17 cellular contexts compared by ENCODE assay signal in the genomic region with DNA sequence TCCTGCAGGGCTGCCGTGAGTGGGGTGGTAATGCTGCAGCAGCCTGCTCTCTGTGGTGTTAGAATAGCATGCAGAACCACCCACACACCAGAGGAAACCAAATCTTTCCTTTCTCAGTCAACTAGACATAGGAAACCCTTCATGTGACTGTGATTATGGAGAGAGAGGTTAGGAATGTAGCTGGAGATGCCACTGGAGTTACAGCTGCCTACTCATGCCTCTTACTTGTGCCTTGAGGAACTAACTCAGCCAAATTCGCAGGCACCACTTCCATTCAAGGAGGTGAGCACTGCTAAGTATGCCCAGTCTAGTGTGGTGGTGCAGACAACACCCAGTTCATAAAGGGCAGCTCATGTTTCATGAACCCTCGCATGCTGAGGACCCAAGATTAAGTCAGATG. TPM values are rescaled to one million over a fixed set of nuclear protein-coding genes. Genes with fewer than 3 reads are reported as not detected.
DNase-seq lines count a peak whose midpoint lies in the region; ATAC-seq, FAIRE-seq and TF ChIP-seq lines count a peak whose summit lies in the region.
"Had no signal": no experiment of that assay in that cellular context is flagged by ENCODE, and none has a peak within 500 bp of the region (broad histone marks: within the 10 kb centered on the region; RNA-seq: fewer than 3 reads in every experiment).

No MANE protein-coding gene starts in this region.

- peak overlapping the region; percentile 6 for H3K4me3 Mint-ChIP-seq in astrocyte (ENCODE audit: unreplicated experiment)
- H3K4me3 Mint-ChIP-seq: T-helper 1 cell treated with Interleukin-12 subunit alpha and Interleukin-12 subunit beta and Interleukin-4 antibody, amounts not matched to agents 30 μg/mL and 1 μg/mL, for 36 hours had no signal

- H3K36me3 ChIP-seq in astrocyte (ENCODE audit: insufficient read depth, low read length) (no peaks in the 10 kb centered on the region), smooth muscle cell (ENCODE audit: low read depth) (no peaks in the 10 kb centered on the region)
- H3K36me3 ChIP-seq: colonic mucosa had no signal

- no peaks in the 10 kb centered on the region for H3K79me2 ChIP-seq in astrocyte (ENCODE audit: insufficient read depth, low read length)
- no peaks in the 10 kb centered on the region for H3K79me2 ChIP-seq in smooth muscle cell (ENCODE audit: low read depth)

- peaks cover 4% of the 10 kb centered on the region for H3F3A ChIP-seq in smooth muscle cell (ENCODE audit: low read depth)

- no peak overlapping the region for H3K9ac ChIP-seq in astrocyte (ENCODE audit: low read length)
- H3K9ac ChIP-seq in smooth muscle cell (ENCODE audit: low read depth), result no peak overlapping the region

- H3K9me3 Mint-ChIP-seq in astrocyte (ENCODE audit: unreplicated experiment), result no peaks in the 10 kb centered on the region
- H3K9me3 Mint-ChIP-seq: T-helper 1 cell treated with Interleukin-12 subunit alpha and Interleukin-12 subunit beta and Interleukin-4 antibody, amounts not matched to agents 30 μg/mL and 1 μg/mL, for 36 hours had no signal

- H4K20me1 ChIP-seq in astrocyte (ENCODE audit: insufficient read depth, low read length), result no peaks in the 10 kb centered on the region
- H4K20me1 ChIP-seq in smooth muscle cell (ENCODE audit: low read depth), result no peaks in the 10 kb centered on the region

- peaks cover 7% of the 10 kb centered on the region for H3K4me1 ChIP-seq in astrocyte (ENCODE audit: insufficient read depth, low read length)
- H3K4me1 ChIP-seq in smooth muscle cell (ENCODE audit: low read depth), result no peaks in the 10 kb centered on the region
- H3K4me1 ChIP-seq: colonic mucosa had no signal

- 18% methylated on average over 3 of the region's 3 CpGs for WGBS in smooth muscle cell (ENCODE audit: low lambda C conversion rate)

- peak; percentile 17 for DNase-seq in GM04504 (ENCODE audit: low read depth)
- DNase-seq in astrocyte (ENCODE audit: low read depth), result peak; percentile 78
- DNase-seq in hepatic stellate cell (ENCODE audit: low spot score), result peak; percentile 65
- DNase-seq in smooth muscle cell (lab: John Stamatoyannopoulos, UW; ENCODE audit: unreplicated experiment), result no peak
- DNase-seq in mucosa of gallbladder (ENCODE audit: low spot score), result no peak
- no peak for DNase-seq in DMS153 (lab: John Stamatoyannopoulos, UW)
- DNase-seq in NCI-H510A treated with DMSO at 0.1 percent for 48 hours (lab: John Stamatoyannopoulos, UW), result no peak
- DNase-seq: activated CD4-positive, alpha-beta T cell treated with anti-CD3 and anti-CD28 coated beads, Interleukin-2, amount 50 U/mL, for 1 hour; activated gamma-delta T cell treated with Interleukin-2 at 50 U/mL for 16 hours; Calu3; colonic mucosa; H7; left cardiac atrium; stimulated activated CD4-positive, alpha-beta T cell treated with anti-CD3 and anti-CD28 coated beads, Interleukin-4, amount 100 ng/mL, for 1 hour; stimulated activated naive CD8-positive, alpha-beta T cell treated with anti-CD3 and anti-CD28 coated beads, Interleukin-15, Interleukin-2, amounts not matched to agents 100 U/mL and 50 U/mL, for 24 hours had no signal

- H3K27me3 Mint-ChIP-seq in astrocyte (ENCODE audit: low read depth, unreplicated experiment), result no peaks in the 10 kb centered on the region

- H3K27me3 ChIP-seq in astrocyte (ENCODE audit: insufficient read depth, low read length) (peaks cover 4% of the 10 kb centered on the region), smooth muscle cell (ENCODE audit: low read depth) (no peaks in the 10 kb centered on the region)
- H3K27me3 ChIP-seq: colonic mucosa had no signal

- peak overlapping the region; percentile 9 for H2AFZ ChIP-seq in astrocyte (ENCODE audit: low read depth, low read length)
- H2AFZ ChIP-seq in smooth muscle cell (ENCODE audit: low read depth), result no peak overlapping the region

- FAIRE-seq in astrocyte (lab: Jason Lieb, UNC), result no peak

- TF ChIP-seq CTCF in astrocyte (IDR thresholded peaks at IDR 0.05; ENCODE audit: insufficient read depth, low read depth, low read length), result no peak
- TF ChIP-seq CTCF in smooth muscle cell (IDR thresholded peaks at IDR 0.05; ENCODE audit: borderline replicate concordance, insufficient read depth, poor library complexity, severe bottlenecking), result no peak

- H3K9me3 ChIP-seq in astrocyte (ENCODE audit: insufficient read depth, low read depth, low read length) (no peaks in the 10 kb centered on the region), smooth muscle cell (replicated peaks; ENCODE audit: low read depth) (no peaks in the 10 kb centered on the region)
- H3K9me3 ChIP-seq: colonic mucosa had no signal

- H3K4me1 Mint-ChIP-seq in astrocyte (ENCODE audit: low read depth, unreplicated experiment), result peaks cover 28% of the 10 kb centered on the region

- H3K4me3 ChIP-seq in astrocyte (ENCODE audit: insufficient read depth, low read depth, low read length) (no peak overlapping the region), smooth muscle cell (no peak overlapping the region)
- H3K4me3 ChIP-seq: colonic mucosa had no signal

- H3K27ac ChIP-seq in astrocyte (ENCODE audit: low read depth, low read length) (no peak overlapping the region), smooth muscle cell (ENCODE audit: low read depth) (peak overlapping the region; percentile 18)
- H3K27ac ChIP-seq: colonic mucosa had no signal

- peak overlapping the region; percentile 44 for H3K27ac Mint-ChIP-seq in astrocyte (ENCODE audit: unreplicated experiment)
- H3K27ac Mint-ChIP-seq: T-helper 1 cell treated with Interleukin-12 subunit alpha and Interleukin-12 subunit beta and Interleukin-4 antibody, amounts not matched to agents 30 μg/mL and 1 μg/mL, for 36 hours had no signal

- H3K4me2 ChIP-seq in astrocyte (ENCODE audit: low read length), result peak overlapping the region; percentile 43
- H3K4me2 ChIP-seq in smooth muscle cell, result peak overlapping the region; percentile 64

- ATAC-seq in HG02884 (IDR thresholded peaks at IDR 0.05; ENCODE audit: unreplicated experiment), result no peak
- ATAC-seq: left cardiac atrium; stimulated activated naive CD8-positive, alpha-beta T cell treated with anti-CD3 and anti-CD28 coated beads, Interleukin-15, Interleukin-2, amounts not matched to agents 100 U/mL and 50 U/mL, for 24 hours had no signal

- no peaks in the 10 kb centered on the region for H3K36me3 Mint-ChIP-seq in astrocyte (ENCODE audit: low read depth, unreplicated experiment)

RNA-seq across cellular contexts. Expression of a gene that starts 27.4 kb away (rescaled TPM):
- total RNA-seq in astrocyte (0.05 TPM in 1 of 2 replicates, not detected in the other), smooth muscle cell (not detected in 2 replicates), mucosa of gallbladder (not detected)
- polyA plus RNA-seq in smooth muscle cell, result not detected in 2 replicates
- total RNA-seq: Calu3, colonic mucosa, H7 had no signal

RNA-seq across cellular contexts. Expression of a gene that starts 54.2 kb away (rescaled TPM):
- not detected in 2 replicates for total RNA-seq in astrocyte
- total RNA-seq in smooth muscle cell, result not detected in 2 replicates
- not detected in 2 replicates for polyA plus RNA-seq in smooth muscle cell
- total RNA-seq in mucosa of gallbladder, result 7.1 TPM
- total RNA-seq: Calu3, colonic mucosa, H7, left cardiac atrium had no signal

Comparison
In these comparisons a context has a peak if more than half of its experiments do, and no peak if none do; other contexts are left out.
1. DNase-seq: peak in GM04504 (single experiment), astrocyte (single experiment) and hepatic stellate cell (single experiment); none in smooth muscle cell (single experiment), mucosa of gallbladder (single experiment), DMS153 (single experiment) and NCI-H510A treated with DMSO at 0.1 percent for 48 hours (single experiment).